15 cellular contexts compared by ENCODE assay signal in genomic region chr1:6627031-6627430, GRCh38. TPM values are rescaled to one million over a fixed set of nuclear protein-coding genes. Genes with fewer than 3 reads are reported as not detected.
DNase-seq lines count a peak whose midpoint lies in the region; ATAC-seq and FAIRE-seq lines count a peak whose summit lies in the region.
"Had no signal": no experiment of that assay in that cellular context is flagged by ENCODE, and none has a peak within 500 bp of the region (broad histone marks: within the 10 kb centered on the region; RNA-seq: fewer than 3 reads in every experiment).

No MANE protein-coding gene starts in this region.

- no peak for FAIRE-seq in frontal cortex (lab: Jason Lieb, UNC)
- FAIRE-seq: pancreas had no signal

- no peak for ATAC-seq in T-cell (replicated peaks in 1 of 4)
- no peak for ATAC-seq in stimulated activated naive B cell treated with anti-CD40 and anti-IgM and Interleukin-4, amounts not matched to agents 10 μg/mL and 1 μg/mL and 100 μg/mL, for 72 hours (replicated peaks)
- ATAC-seq in GM21825 (IDR thresholded peaks at IDR 0.05; ENCODE audit: unreplicated experiment), result no peak
- ATAC-seq: pancreas had no signal

- POLR2A ChIA-PET in T-cell (lab: Charles Lee), result interaction anchor here in 1 of 2 donors (0.6 kb wide), 1 partner anchor 72 kb away, joined by 3 read pairs; the partner anchor contains the start of gene TAS1R1

- H3K4me1 Mint-ChIP-seq in activated naive CD4-positive, alpha-beta T cell treated with anti-CD3 and anti-CD28 coated beads, Interleukin-2, amount 50 U/mL, for 24 hours, result peaks cover 35% of the 10 kb centered on the region
- H3K4me1 Mint-ChIP-seq in T-cell, result peaks cover 25 to 36% (median 34%) of the 10 kb centered on the region in 3 donors
- H3K4me1 Mint-ChIP-seq in stimulated activated naive B cell treated with anti-CD40 and anti-IgM and Interleukin-4, amounts not matched to agents 10 μg/mL and 1 μg/mL and 100 μg/mL, for 72 hours, result peaks cover 22 to 41% of the 10 kb centered on the region in 2 donors

- peak overlapping the region; percentile 94 for H3K4me3 Mint-ChIP-seq in activated naive CD4-positive, alpha-beta T cell treated with anti-CD3 and anti-CD28 coated beads, Interleukin-2, amount 50 U/mL, for 24 hours
- peak overlapping the region; percentile 85 to 93 (median 85) for H3K4me3 Mint-ChIP-seq in T-cell
- H3K4me3 Mint-ChIP-seq in stimulated activated naive B cell treated with anti-CD40 and anti-IgM and Interleukin-4, amounts not matched to agents 10 μg/mL and 1 μg/mL and 100 μg/mL, for 72 hours, result peak overlapping the region; percentile 21 to 56

- H3K27me3 Mint-ChIP-seq in activated naive CD4-positive, alpha-beta T cell treated with anti-CD3 and anti-CD28 coated beads, Interleukin-2, amount 50 U/mL, for 24 hours, result no peaks in the 10 kb centered on the region
- H3K27me3 Mint-ChIP-seq in T-cell, result no peaks in the 10 kb centered on the region
- no peaks in the 10 kb centered on the region for H3K27me3 Mint-ChIP-seq in stimulated activated naive B cell treated with anti-CD40 and anti-IgM and Interleukin-4, amounts not matched to agents 10 μg/mL and 1 μg/mL and 100 μg/mL, for 72 hours

- no peaks in the 10 kb centered on the region for H3K9me3 Mint-ChIP-seq in activated naive CD4-positive, alpha-beta T cell treated with anti-CD3 and anti-CD28 coated beads, Interleukin-2, amount 50 U/mL, for 24 hours
- H3K9me3 Mint-ChIP-seq in T-cell, result no peaks in the 10 kb centered on the region
- H3K9me3 Mint-ChIP-seq in stimulated activated naive B cell treated with anti-CD40 and anti-IgM and Interleukin-4, amounts not matched to agents 10 μg/mL and 1 μg/mL and 100 μg/mL, for 72 hours, result no peaks in the 10 kb centered on the region

- CTCF ChIA-PET in T-cell (lab: Charles Lee), result no interaction called here

- H3K27ac Mint-ChIP-seq in activated naive CD4-positive, alpha-beta T cell treated with anti-CD3 and anti-CD28 coated beads, Interleukin-2, amount 50 U/mL, for 24 hours, result no peak overlapping the region
- H3K27ac Mint-ChIP-seq in T-cell, result peak overlapping the region in 1 of 2 donors; percentile 34
- H3K27ac Mint-ChIP-seq in stimulated activated naive B cell treated with anti-CD40 and anti-IgM and Interleukin-4, amounts not matched to agents 10 μg/mL and 1 μg/mL and 100 μg/mL, for 72 hours, result peak overlapping the region; percentile 47

- peaks cover 5% of the 10 kb centered on the region for H3K36me3 Mint-ChIP-seq in activated naive CD4-positive, alpha-beta T cell treated with anti-CD3 and anti-CD28 coated beads, Interleukin-2, amount 50 U/mL, for 24 hours
- peaks cover 19% of the 10 kb centered on the region for H3K36me3 Mint-ChIP-seq in T-cell
- H3K36me3 Mint-ChIP-seq in stimulated activated naive B cell treated with anti-CD40 and anti-IgM and Interleukin-4, amounts not matched to agents 10 μg/mL and 1 μg/mL and 100 μg/mL, for 72 hours, result peaks cover 25 to 39% of the 10 kb centered on the region in 2 donors

- DNase-seq in activated naive CD4-positive, alpha-beta T cell (lab: John Stamatoyannopoulos, UW), result no peak
- no peak for DNase-seq in T-cell
- peak; percentile 79 for DNase-seq in germinal center (ENCODE audit: low spot score)
- DNase-seq in stimulated activated naive B cell treated with anti-CD40 and anti-IgM and Interleukin-4, amounts not matched to agents 10 μg/mL and 1 μg/mL and 100 μg/mL, for 72 hours, result no peak
- DNase-seq in stimulated activated CD4-positive, alpha-beta T cell treated with anti-CD3 and anti-CD28 coated beads, Interleukin-2, amount 100 ng/mL, for 24 hours, result no peak
- DNase-seq in frontal cortex (ENCODE audit: low spot score in 2 of 2), result no peak
- DNase-seq: activated gamma-delta T cell; DMS79 treated with DMSO at 0.1 percent for 48 hours; effector memory CD4-positive, alpha-beta T cell; Kasumi-1; NCI-H1694 treated with DMSO at 0.1 percent for 48 hours; NCI-H510A; pancreas had no signal

RNA-seq across cellular contexts. Expression of gene THAP3, which starts 2.4 kb away (rescaled TPM):
- total RNA-seq in T-cell, result 10 to 100 TPM; 12.8 to 37.1 (median 26.1) TPM
- 22.8 TPM for total RNA-seq in frontal cortex

RNA-seq across cellular contexts. Expression of gene PHF13, which starts 13.5 kb away (rescaled TPM):
- 10 to 100 TPM in 3 of 5 donors, 1 to 10 TPM in 2; 6.0 to 12.7 (median 11.9) TPM for total RNA-seq in T-cell
- 14.3 TPM for total RNA-seq in frontal cortex

RNA-seq across cellular contexts. Expression of gene KLHL21, which starts 24.4 kb away (rescaled TPM):
- total RNA-seq in T-cell, result 10 to 100 TPM; 21.9 to 72.3 (median 61.6) TPM
- 8.2 TPM for total RNA-seq in frontal cortex

RNA-seq across cellular contexts. Expression of gene ZBTB48, which starts 47.2 kb away (rescaled TPM):
- total RNA-seq in T-cell (10 to 100 TPM; 42.2 to 82.3 (median 70.3) TPM), frontal cortex (11.4 TPM)

Comparison
In these comparisons a context has a peak if more than half of its experiments do, and no peak if none do; other contexts are left out.
1. H3K4me3 Mint-ChIP-seq: peak in every context shown above with its lines; median percentile 94 in activated naive CD4-positive, alpha-beta T cell treated with anti-CD3 and anti-CD28 coated beads, Interleukin-2, amount 50 U/mL, for 24 hours; 85 in T-cell; 38 in stimulated activated naive B cell treated with anti-CD40 and anti-IgM and Interleukin-4, amounts not matched to agents 10 μg/mL and 1 μg/mL and 100 μg/mL, for 72 hours.